Comparison of ENCODE assay signal across 17 cellular contexts in the genomic region with DNA sequence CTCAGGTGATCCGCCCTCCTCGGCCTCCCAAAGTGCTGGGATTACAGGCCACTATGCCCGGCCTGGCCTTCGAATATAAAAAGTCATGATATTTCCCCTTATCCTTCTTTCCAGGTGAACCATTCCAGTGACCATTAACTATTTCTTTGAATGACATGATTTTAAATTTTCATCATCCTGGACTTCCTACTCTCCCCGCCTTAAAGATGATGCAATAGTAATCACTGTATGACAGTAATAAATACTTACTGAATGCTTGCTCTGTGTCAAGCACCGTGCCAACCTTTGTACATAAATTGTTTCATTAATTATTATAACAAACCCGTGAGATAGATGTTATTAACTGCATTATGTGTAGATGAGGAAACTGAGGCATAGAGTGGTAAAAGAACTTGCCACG. TPM values are rescaled to one million over a fixed set of nuclear protein-coding genes. Genes with fewer than 3 reads are reported as not detected.
DNase-seq lines count a peak whose midpoint lies in the region; ATAC-seq, FAIRE-seq and TF ChIP-seq lines count a peak whose summit lies in the region.
"Had no signal": no experiment of that assay in that cellular context is flagged by ENCODE, and none has a peak within 500 bp of the region (broad histone marks: within the 10 kb centered on the region; RNA-seq: fewer than 3 reads in every experiment).

No MANE protein-coding gene starts in this region.

- H4K20me1 ChIP-seq in H1 (replicated peaks in 1 of 2; ENCODE audit: control insufficient read depth in 1 of 2, insufficient read depth in 2 of 2, low read length in 2 of 2), result no peaks in the 10 kb centered on the region
- H4K20me1 ChIP-seq: BLaER1 treated with 17β-estradiol and CSF1 and Interleukin-3, amounts not matched to agents 10 nM and 100 nM had no signal

- CTCF ChIA-PET in H1 (lab: Charles Lee; ENCODE audit: partially characterized antibody), result no interaction called here

- H3K9me3 Mint-ChIP-seq in activated naive CD8-positive, alpha-beta T cell treated with anti-CD3 and anti-CD28 coated beads, Interleukin-2, amount 50 U/mL, for 24 hours, result no peaks in the 10 kb centered on the region
- H3K9me3 Mint-ChIP-seq in activated naive CD8-positive, alpha-beta T cell treated with anti-CD3 and anti-CD28 coated beads for 36 hours, result no peaks in the 10 kb centered on the region
- H3K9me3 Mint-ChIP-seq: CD8-positive, alpha-beta T cell had no signal

- no peak overlapping the region for H4K8ac ChIP-seq in H1 (ENCODE audit: extremely low read depth, insufficient read depth, low read length)

- no peak for TF ChIP-seq EP300 in H1 (IDR thresholded peaks at IDR 0.05; ENCODE audit: borderline replicate concordance in 1 of 2, low read depth in 2 of 2, low read length in 2 of 2)

- H3K4me3 Mint-ChIP-seq in activated naive CD8-positive, alpha-beta T cell treated with anti-CD3 and anti-CD28 coated beads, Interleukin-2, amount 50 U/mL, for 24 hours, result no peak overlapping the region
- H3K4me3 Mint-ChIP-seq in activated naive CD8-positive, alpha-beta T cell treated with anti-CD3 and anti-CD28 coated beads for 36 hours, result no peak overlapping the region
- H3K4me3 Mint-ChIP-seq: B cell; CD8-positive, alpha-beta T cell; IgD-negative memory B cell had no signal

- TF ChIP-seq CTCF in H1 (IDR thresholded peaks at IDR 0.05; ENCODE audit: control extremely low read depth in 1 of 3, insufficient read depth in 1 of 3, low read depth in 1 of 3, low read length in 3 of 3) (no peak), foreskin fibroblast (IDR thresholded peaks at IDR 0.05; ENCODE audit: low read depth, low read length) (no peak)

- H3K18ac ChIP-seq in H1 (ENCODE audit: extremely low read depth, low read length), result no peak overlapping the region

- H2BK12ac ChIP-seq in H1 (ENCODE audit: low read depth, low read length), result no peak overlapping the region

- H2BK15ac ChIP-seq in H1 (ENCODE audit: low read length), result no peak overlapping the region

- H3K27ac ChIP-seq in H1 (ENCODE audit: low read depth, low read length), result no peak overlapping the region
- H3K27ac ChIP-seq: BLaER1 treated with 17β-estradiol and CSF1 and Interleukin-3, amounts not matched to agents 10 nM and 100 nM; HL-60 had no signal

- intact Hi-C loops in Right ventricle myocardium superior (cut with DNase I), result no loop called here

- H3K4me3 ChIP-seq in H1 (ENCODE audit: extremely low read depth in 1 of 4, insufficient read depth in 2 of 4, low read depth in 3 of 4, low read length in 4 of 4) (no peak overlapping the region), foreskin fibroblast (ENCODE audit: low read depth in 1 of 2, low read length in 2 of 2) (no peak overlapping the region)
- H3K4me3 ChIP-seq: BLaER1 treated with 17β-estradiol and CSF1 and Interleukin-3, amounts not matched to agents 10 nM and 100 nM; HAP-1 had no signal

- no peak overlapping the region; the same call in 1 of the 2 replicates for H2AFZ ChIP-seq in H1 (ENCODE audit: low read length)

- no peaks in the 10 kb centered on the region for H3K79me2 ChIP-seq in H1 (ENCODE audit: control insufficient read depth in 1 of 2, insufficient read depth in 2 of 2, low read length in 2 of 2)

- H2BK20ac ChIP-seq in H1 (ENCODE audit: low read length), result no peak overlapping the region

- DNase-seq in activated naive CD8-positive, alpha-beta T cell treated with anti-CD3 and anti-CD28 coated beads, Interleukin-2, amount 50 U/mL, for 24 hours, result no peak
- DNase-seq in activated naive CD8-positive, alpha-beta T cell treated with anti-CD3 and anti-CD28 coated beads for 36 hours, result no peak
- DNase-seq in LoVo (ENCODE audit: low spot score) (peak; percentile 11), H1 (ENCODE audit: low read depth in 1 of 2, low spot score in 2 of 2) (no peak), foreskin fibroblast (no peak), Right ventricle myocardium superior (no peak)
- DNase-seq: 8988T; Calu3; CD8-positive, alpha-beta T cell; DMS79 treated with DMSO at 0.1 percent for 48 hours; GF-D8 had no signal

- no peaks in the 10 kb centered on the region for H3K27me3 Mint-ChIP-seq in activated naive CD8-positive, alpha-beta T cell treated with anti-CD3 and anti-CD28 coated beads, Interleukin-2, amount 50 U/mL, for 24 hours
- no peaks in the 10 kb centered on the region for H3K27me3 Mint-ChIP-seq in activated naive CD8-positive, alpha-beta T cell treated with anti-CD3 and anti-CD28 coated beads for 36 hours

- ATAC-seq in activated naive CD8-positive, alpha-beta T cell treated with anti-CD3 and anti-CD28 coated beads, Interleukin-2, amount 50 U/mL, for 24 hours, result no peak
- no peak for ATAC-seq in GM21723 (IDR thresholded peaks at IDR 0.05; ENCODE audit: unreplicated experiment)
- ATAC-seq in Right ventricle myocardium superior (ENCODE audit: poor library complexity), result no peak
- ATAC-seq: CD8-positive, alpha-beta T cell had no signal

- no peak overlapping the region for H4K5ac ChIP-seq in H1 (ENCODE audit: insufficient read length, low read depth, low read length)

- no peak overlapping the region for H3K4me2 ChIP-seq in H1 (ENCODE audit: insufficient read depth in 1 of 2, low read depth in 2 of 2, low read length in 2 of 2)
- H3K4me2 ChIP-seq: BLaER1 treated with 17β-estradiol and CSF1 and Interleukin-3, amounts not matched to agents 10 nM and 100 nM had no signal

- no peaks in the 10 kb centered on the region for H3K27me3 ChIP-seq in H1 (replicated peaks in 1 of 4; ENCODE audit: control insufficient read depth in 3 of 4, extremely low read depth in 1 of 4, insufficient read depth in 3 of 4, low read length in 3 of 4)
- H3K27me3 ChIP-seq: BLaER1 treated with 17β-estradiol and CSF1 and Interleukin-3, amounts not matched to agents 10 nM and 100 nM had no signal

- H3K9ac ChIP-seq in H1 (replicated peaks in 1 of 4; ENCODE audit: extremely low read depth in 1 of 4, low read depth in 3 of 4, low read length in 3 of 4), result no peak overlapping the region
- H3K9ac ChIP-seq: BLaER1 treated with 17β-estradiol and CSF1 and Interleukin-3, amounts not matched to agents 10 nM and 100 nM had no signal

- no peaks in the 10 kb centered on the region for H3K36me3 ChIP-seq in H1 (ENCODE audit: control insufficient read depth in 2 of 4, insufficient read depth in 4 of 4, low read length in 3 of 4)
- H3K36me3 ChIP-seq: BLaER1 treated with 17β-estradiol and CSF1 and Interleukin-3, amounts not matched to agents 10 nM and 100 nM; HAP-1 had no signal

- H4K91ac ChIP-seq in H1 (replicated peaks; ENCODE audit: insufficient read length, low read length), result no peak overlapping the region

- H2BK5ac ChIP-seq in H1 (ENCODE audit: low read depth, low read length), result no peak overlapping the region

- POLR2A ChIA-PET in H1 (lab: Charles Lee; ENCODE audit: partially characterized antibody), result interaction anchor here (1.0 kb wide), 1 partner anchor 18 kb away, joined by 3 read pairs; no protein-coding TSS in a partner anchor

- no peak for TF ChIP-seq POLR2A in H1 (IDR thresholded peaks at IDR 0.05; ENCODE audit: control extremely low read depth in 1 of 2, low read depth in 2 of 2, low read length in 2 of 2)

- FAIRE-seq in H1 (lab: Jason Lieb, UNC), result no peak

- no peak overlapping the region for H3K4ac ChIP-seq in H1 (replicated peaks; ENCODE audit: insufficient read length, low read depth, low read length)

- H3K23ac ChIP-seq in H1 (ENCODE audit: insufficient read length), result no peak overlapping the region

- no peaks in the 10 kb centered on the region for H3K9me3 ChIP-seq in H1 (ENCODE audit: insufficient read depth in 2 of 2, low read depth in 1 of 2, low read length in 1 of 2)

- no peaks in the 10 kb centered on the region for H3K36me3 Mint-ChIP-seq in activated naive CD8-positive, alpha-beta T cell treated with anti-CD3 and anti-CD28 coated beads, Interleukin-2, amount 50 U/mL, for 24 hours (ENCODE audit: low read depth)
- no peaks in the 10 kb centered on the region for H3K36me3 Mint-ChIP-seq in activated naive CD8-positive, alpha-beta T cell treated with anti-CD3 and anti-CD28 coated beads for 36 hours
- H3K36me3 Mint-ChIP-seq: CD8-positive, alpha-beta T cell; IgD-negative memory B cell had no signal

- H3K23me2 ChIP-seq in H1 (ENCODE audit: low read depth, low read length), result no peaks in the 10 kb centered on the region

- H2AK5ac ChIP-seq in H1 (ENCODE audit: low read depth, low read length), result no peak overlapping the region

- WGBS in H1 (ENCODE audit: extremely low coverage in 1 of 2, insufficient coverage in 1 of 2, insufficient read length in 1 of 2, insufficient replicate concordance in 2 of 2, low coverage in 1 of 2, low lambda C conversion rate in 2 of 2, missing lambda C conversion rate in 1 of 2), 2 experiments, result 94% methylated on average over 8 of the region's 8 CpGs; no CpG with 5 or more reads in 1 of the 2 experiments

- no peak overlapping the region for H2BK120ac ChIP-seq in H1 (replicated peaks; ENCODE audit: low read depth, low read length)

- no peak for TF ChIP-seq RAD21 in H1 (IDR thresholded peaks at IDR 0.05 in 1 of 2, conservative IDR thresholded peaks at IDR 0.05 in 1 of 2; ENCODE audit: low read depth in 2 of 2, low read length in 2 of 2)

- H3K56ac ChIP-seq in H1 (replicated peaks; ENCODE audit: insufficient read length, low read depth, low read length), result no peak overlapping the region

- no peaks in the 10 kb centered on the region for H3K79me1 ChIP-seq in H1 (ENCODE audit: low read depth, low read length)

- no peaks in the 10 kb centered on the region for H3K4me1 ChIP-seq in H1 (replicated peaks in 1 of 4; ENCODE audit: control insufficient read depth in 3 of 4, insufficient read depth in 4 of 4, low read length in 3 of 4)
- H3K4me1 ChIP-seq: HAP-1 had no signal

- no peak overlapping the region for H3K14ac ChIP-seq in H1 (ENCODE audit: insufficient read length)

- peaks cover 21% of the 10 kb centered on the region for H3K4me1 Mint-ChIP-seq in activated naive CD8-positive, alpha-beta T cell treated with anti-CD3 and anti-CD28 coated beads, Interleukin-2, amount 50 U/mL, for 24 hours
- H3K4me1 Mint-ChIP-seq in activated naive CD8-positive, alpha-beta T cell treated with anti-CD3 and anti-CD28 coated beads for 36 hours, result peaks cover 20% of the 10 kb centered on the region

- peak overlapping the region; percentile 40 for H3K27ac Mint-ChIP-seq in activated naive CD8-positive, alpha-beta T cell treated with anti-CD3 and anti-CD28 coated beads, Interleukin-2, amount 50 U/mL, for 24 hours
- no peak overlapping the region for H3K27ac Mint-ChIP-seq in activated naive CD8-positive, alpha-beta T cell treated with anti-CD3 and anti-CD28 coated beads for 36 hours
- H3K27ac Mint-ChIP-seq: B cell; CD8-positive, alpha-beta T cell; IgD-negative memory B cell had no signal

RNA-seq across cellular contexts. Expression of a gene that starts 19.9 kb away (rescaled TPM):
- total RNA-seq in activated naive CD8-positive, alpha-beta T cell treated with anti-CD3 and anti-CD28 coated beads for 36 hours, result 100 to 1,000 TPM; 234 to 243 TPM
- 325 and 326 TPM in 2 replicates for total RNA-seq in H1 (2021; fragmentation: NEBNext Ultra II Directional; extraction: Animal tissue kit (Norgen Biotek cat#: 25700))
- polyA plus RNA-seq in H1 (2011; rRNA removed), result 196 and 222 TPM in 2 replicates
- 303 TPM for polyA plus RNA-seq in H1 (2011; cell fraction: cytosol; rRNA removed)
- 248 TPM for polyA plus RNA-seq in H1 (2011; cell fraction: nucleus; rRNA removed)
- polyA plus RNA-seq in H1 (2012, experiment 1 of 2), result 307 to 322 TPM (median 314 TPM) in 4 replicates
- polyA plus RNA-seq in H1 (2012, experiment 2 of 2), result 161 TPM
- 339 TPM for polyA plus RNA-seq in H1 (2013, experiment 1 of 2)
- polyA plus RNA-seq in H1 (2013, experiment 2 of 2), result 324 TPM
- polyA minus RNA-seq in H1 (2011; rRNA and poly(A)+ RNA removed), result 506 and 517 TPM in 2 replicates
- polyA minus RNA-seq in H1 (2011; cell fraction: cytosol; rRNA and poly(A)+ RNA removed), result 183 TPM
- polyA minus RNA-seq in H1 (2011; cell fraction: nucleus; rRNA and poly(A)+ RNA removed), result 178 TPM
- total RNA-seq in Right ventricle myocardium superior, result 255 TPM
